Comparison of ENCODE assay signal across 27 cellular contexts in the genomic region with DNA sequence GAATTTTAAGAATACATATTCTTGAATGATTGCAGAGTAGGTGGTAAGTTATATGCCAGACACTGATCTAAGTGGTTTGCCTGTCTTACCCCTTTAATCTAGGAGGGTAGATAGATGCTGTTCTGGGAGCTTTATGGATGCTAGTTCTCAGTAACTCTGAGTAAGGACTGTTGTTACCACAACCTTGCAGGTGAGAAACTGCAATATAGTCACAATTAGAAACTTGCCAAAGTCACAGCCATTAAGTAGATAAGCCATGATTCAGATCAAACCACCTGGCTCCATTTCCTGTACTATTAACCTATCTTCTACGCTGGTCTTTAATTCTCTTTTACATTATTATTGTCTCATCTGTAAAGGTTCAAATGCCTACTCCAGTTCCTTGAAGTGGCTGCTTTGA.
"Had no signal": no experiment of that assay in that cellular context is flagged by ENCODE, and none has a peak within 500 bp of the region (broad histone marks: within the 10 kb centered on the region; RNA-seq: fewer than 3 reads in every experiment).

No MANE protein-coding gene starts in this region.

- H3K27me3 Mint-ChIP-seq: activated T-cell treated with anti-CD3 and anti-CD28 coated beads, Interleukin-2, amount 50 U/mL, for 24 hours; stimulated activated naive CD8-positive, alpha-beta T cell treated with anti-CD3 and anti-CD28 coated beads, Interleukin-15, Interleukin-2, amounts not matched to agents 100 ng/mL and 50 ng/mL, for 24 hours; T-helper 17 cell had no signal

- H3K27me3 ChIP-seq: gastrocnemius medialis, spleen, upper lobe of left lung, vagina had no signal

- H3K9me3 Mint-ChIP-seq: activated T-cell treated with anti-CD3 and anti-CD28 coated beads, Interleukin-2, amount 50 U/mL, for 24 hours; nephron; stimulated activated naive CD8-positive, alpha-beta T cell treated with anti-CD3 and anti-CD28 coated beads, Interleukin-15, Interleukin-2, amounts not matched to agents 100 ng/mL and 50 ng/mL, for 24 hours had no signal

- DNase-seq: activated CD4-positive, alpha-beta T cell treated with anti-CD3 and anti-CD28 coated beads for 1 hour; activated CD4-positive, alpha-beta T cell treated with anti-CD3 and anti-CD28 coated beads, Interleukin-2, amount 50 U/mL, for 4 hours; activated CD8-positive, alpha-beta memory T cell treated with anti-CD3 and anti-CD28 coated beads, Interleukin-2, amount 50 U/mL, for 4 hours; activated naive CD4-positive, alpha-beta T cell; activated T-cell treated with anti-CD3 and anti-CD28 coated beads, Interleukin-2, amount 50 U/mL, for 24 hours; amygdala; caudate nucleus; cortex of kidney; effector memory CD8-positive, alpha-beta T cell; erythroblast; gastrocnemius medialis; glutamatergic neuron; left cardiac atrium; left ventricle myocardium superior; posterior cingulate gyrus; right cardiac atrium; spleen; stimulated activated CD4-positive, alpha-beta T cell treated with anti-CD3 and anti-CD28 coated beads, Interleukin-2, amount 100 ng/mL, for 48 hours; substantia nigra; T-helper 17 cell; T1000; upper lobe of left lung; WERI-Rb-1 had no signal

- H3K4me3 Mint-ChIP-seq: activated T-cell treated with anti-CD3 and anti-CD28 coated beads, Interleukin-2, amount 50 U/mL, for 24 hours; effector memory CD8-positive, alpha-beta T cell; nephron; stimulated activated naive CD8-positive, alpha-beta T cell treated with anti-CD3 and anti-CD28 coated beads, Interleukin-15, Interleukin-2, amounts not matched to agents 100 ng/mL and 50 ng/mL, for 24 hours; T-helper 17 cell had no signal

- H3K36me3 ChIP-seq: gastrocnemius medialis, spleen, upper lobe of left lung, vagina, WERI-Rb-1 had no signal

- H3K4me3 ChIP-seq: gastrocnemius medialis, spleen, upper lobe of left lung, vagina had no signal

- ATAC-seq: effector memory CD8-positive, alpha-beta T cell; gastrocnemius medialis; left cardiac atrium; left ventricle myocardium superior; right cardiac atrium; T-helper 17 cell had no signal

- H3K9me3 ChIP-seq: gastrocnemius medialis, spleen, upper lobe of left lung, vagina had no signal

- FAIRE-seq: islet of Langerhans had no signal

- H3K27ac Mint-ChIP-seq: activated T-cell treated with anti-CD3 and anti-CD28 coated beads, Interleukin-2, amount 50 U/mL, for 24 hours; effector memory CD8-positive, alpha-beta T cell; nephron; stimulated activated naive CD8-positive, alpha-beta T cell treated with anti-CD3 and anti-CD28 coated beads, Interleukin-15, Interleukin-2, amounts not matched to agents 100 ng/mL and 50 ng/mL, for 24 hours; T-helper 17 cell had no signal

- H3K27ac ChIP-seq: gastrocnemius medialis, spleen, upper lobe of left lung, vagina, WERI-Rb-1 had no signal
